In genomic region chr4:62531250-62531649, GRCh38 we compare ENCODE assay signal across 18 cellular contexts.
DNase-seq lines count a peak whose midpoint lies in the region; ATAC-seq and TF ChIP-seq lines count a peak whose summit lies in the region.
"Had no signal": no experiment of that assay in that cellular context is flagged by ENCODE, and none has a peak within 500 bp of the region (broad histone marks: within the 10 kb centered on the region; RNA-seq: fewer than 3 reads in every experiment).

No MANE protein-coding gene starts in this region.

- no peaks in the 10 kb centered on the region for H3K27me3 ChIP-seq in GM23338 (ENCODE audit: insufficient read depth)
- no peaks in the 10 kb centered on the region for H3K27me3 ChIP-seq in mesendoderm (ENCODE audit: insufficient read depth, low read length, poor library complexity)
- H3K27me3 ChIP-seq: BLaER1 treated with 17β-estradiol and CSF1 and Interleukin-3, amounts not matched to agents 10 nM and 100 nM had no signal

- POLR2A ChIA-PET in WTC11 (lab: Charles Lee), result no interaction called here

- no peaks in the 10 kb centered on the region for H3F3A ChIP-seq in GM23338 (replicated peaks; ENCODE audit: low read depth)

- H3K27ac ChIP-seq in GM23338 (ENCODE audit: low read depth), result no peak overlapping the region
- H3K27ac ChIP-seq in mesendoderm (ENCODE audit: low read depth, low read length), result peak overlapping the region; percentile 36
- H3K27ac ChIP-seq: BLaER1 treated with 17β-estradiol and CSF1 and Interleukin-3, amounts not matched to agents 10 nM and 100 nM had no signal

- H3K27ac Mint-ChIP-seq in GM23338 (no peak overlapping the region), WTC11 (0 out of 2 replicates have a peak overlapping the region, but pooled peaks have one; percentile 54)
- H3K27ac Mint-ChIP-seq: IgD-negative memory B cell had no signal

- H3K4ac ChIP-seq in mesendoderm (ENCODE audit: low read depth, low read length), result no peak overlapping the region

- no peak overlapping the region for H3K23ac ChIP-seq in mesendoderm (ENCODE audit: low read length)

- no peak overlapping the region for H3K4me3 Mint-ChIP-seq in GM23338
- no peak overlapping the region for H3K4me3 Mint-ChIP-seq in WTC11
- H3K4me3 Mint-ChIP-seq: CD4-positive, CD25-positive, alpha-beta regulatory T cell; IgD-negative memory B cell had no signal

- H4K8ac ChIP-seq in mesendoderm (ENCODE audit: low read depth, low read length), result no peak overlapping the region

- H4K5ac ChIP-seq in mesendoderm (ENCODE audit: low read length), result no peak overlapping the region

- H2BK15ac ChIP-seq in mesendoderm (replicated peaks; ENCODE audit: low read depth), result no peak overlapping the region

- ATAC-seq in GM23338, result peak; percentile 85
- peak; percentile 90 for ATAC-seq in WTC11
- ATAC-seq: HCT116 had no signal

- TF ChIP-seq CTCF in GM23338 (conservative IDR thresholded peaks at IDR 0.05; ENCODE audit: low read depth in 2 of 2), result no peak
- TF ChIP-seq CTCF in WTC11 (IDR thresholded peaks at IDR 0.05), result no peak

- no peaks in the 10 kb centered on the region for H4K20me1 ChIP-seq in GM23338 (replicated peaks; ENCODE audit: insufficient read depth)
- H4K20me1 ChIP-seq: BLaER1 treated with 17β-estradiol and CSF1 and Interleukin-3, amounts not matched to agents 10 nM and 100 nM had no signal

- DNase-seq in GM23338 (ENCODE audit: low spot score), result peak; percentile 45
- DNase-seq in WTC11 (ENCODE audit: low spot score), result peak; percentile 11
- DNase-seq in iPS DF 19.7 (ENCODE audit: low read depth, low spot score), result peak; percentile 9
- peak; percentile 53 for DNase-seq in mesendoderm
- no peak for DNase-seq in pons (ENCODE audit: low spot score)
- no peak for DNase-seq in effector CD4-positive, alpha-beta T cell
- no peak for DNase-seq in T-helper 9 cell
- DNase-seq in activated CD4-positive, CD25-positive, alpha-beta regulatory T cell (lab: John Stamatoyannopoulos, UW), result no peak
- DNase-seq: ACHN; Calu3; CD4-positive, CD25-positive, alpha-beta regulatory T cell; DMS153; DMS79 treated with DMSO at 0.1 percent for 48 hours; EL; GDM1 had no signal

- peak overlapping the region; percentile 71 for H2BK5ac ChIP-seq in mesendoderm (ENCODE audit: low read length)

- H3K79me2 ChIP-seq in GM23338 (replicated peaks; ENCODE audit: insufficient read depth) (no peaks in the 10 kb centered on the region), mesendoderm (ENCODE audit: control insufficient read depth, insufficient read depth, low read length) (no peaks in the 10 kb centered on the region)

- H2BK120ac ChIP-seq in mesendoderm (ENCODE audit: low read depth, low read length), result no peak overlapping the region

- CTCF ChIA-PET in WTC11 (lab: Charles Lee), result interaction anchor here (0.6 kb wide), 1 partner anchor 134 kb away, joined by 3 read pairs; no protein-coding TSS in a partner anchor

- H3K79me1 ChIP-seq in mesendoderm (ENCODE audit: low read length), result no peaks in the 10 kb centered on the region

- no peak overlapping the region for H3K9ac ChIP-seq in mesendoderm (ENCODE audit: low read length)
- H3K9ac ChIP-seq: BLaER1 treated with 17β-estradiol and CSF1 and Interleukin-3, amounts not matched to agents 10 nM and 100 nM had no signal

- peaks cover 12% of the 10 kb centered on the region for H3K9me2 ChIP-seq in GM23338 (ENCODE audit: insufficient read depth)

- H3K9me3 Mint-ChIP-seq in GM23338 (peaks cover 3% of the 10 kb centered on the region; the same call in 1 of the 3 replicates), WTC11 (peaks cover 21% of the 10 kb centered on the region)

- peak overlapping the region; percentile 71 for H3K56ac ChIP-seq in mesendoderm (ENCODE audit: low read length)

- H3K4me1 ChIP-seq in GM23338 (ENCODE audit: insufficient read depth), result peaks cover 17% of the 10 kb centered on the region
- peaks cover 6% of the 10 kb centered on the region for H3K4me1 ChIP-seq in mesendoderm (ENCODE audit: control insufficient read depth, low read depth, low read length)

- H3K4me3 ChIP-seq in GM23338 (no peak overlapping the region), mesendoderm (ENCODE audit: low read length) (no peak overlapping the region)
- H3K4me3 ChIP-seq: BLaER1 treated with 17β-estradiol and CSF1 and Interleukin-3, amounts not matched to agents 10 nM and 100 nM had no signal

- peaks cover 22% of the 10 kb centered on the region for H3K4me1 Mint-ChIP-seq in GM23338
- H3K4me1 Mint-ChIP-seq in WTC11, result peaks cover 31% of the 10 kb centered on the region
- H3K4me1 Mint-ChIP-seq: CD4-positive, CD25-positive, alpha-beta regulatory T cell had no signal

- H3K4me2 ChIP-seq in GM23338 (no peak overlapping the region), mesendoderm (ENCODE audit: low read length) (no peak overlapping the region)
- H3K4me2 ChIP-seq: BLaER1 treated with 17β-estradiol and CSF1 and Interleukin-3, amounts not matched to agents 10 nM and 100 nM had no signal

- H2AFZ ChIP-seq in GM23338, result no peak overlapping the region

- peaks cover 6% of the 10 kb centered on the region; the same call in 1 of the 3 replicates for H3K36me3 Mint-ChIP-seq in GM23338 (ENCODE audit: low read depth)
- H3K36me3 Mint-ChIP-seq in WTC11, result 0 out of 2 replicates have a peak, but pooled peaks cover 4% of the 10 kb centered on the region
- H3K36me3 Mint-ChIP-seq: CD4-positive, CD25-positive, alpha-beta regulatory T cell; IgD-negative memory B cell had no signal

- no peaks in the 10 kb centered on the region for H3K27me3 Mint-ChIP-seq in GM23338 (ENCODE audit: insufficient read depth, low read depth, poor library complexity)
- no peaks in the 10 kb centered on the region for H3K27me3 Mint-ChIP-seq in WTC11 (ENCODE audit: low read depth)
- H3K27me3 Mint-ChIP-seq: CD4-positive, CD25-positive, alpha-beta regulatory T cell; IgD-negative memory B cell had no signal

- H3K36me3 ChIP-seq in GM23338 (ENCODE audit: insufficient read depth) (no peaks in the 10 kb centered on the region), mesendoderm (ENCODE audit: control insufficient read depth, insufficient read depth, low read length) (no peaks in the 10 kb centered on the region)
- H3K36me3 ChIP-seq: BLaER1 treated with 17β-estradiol and CSF1 and Interleukin-3, amounts not matched to agents 10 nM and 100 nM had no signal

- no CpG with 5 or more reads among the region's 1 CpG for WGBS in mesendoderm (ENCODE audit: extremely low coverage, insufficient coverage, low lambda C conversion rate)

- H3K18ac ChIP-seq in mesendoderm (ENCODE audit: low read length), result no peak overlapping the region

- no peak overlapping the region for H2AK5ac ChIP-seq in mesendoderm (ENCODE audit: low read length)

TF ChIP-seq in GM23338, 12 proteins besides CTCF, POLR2A, EP300 and RAD21 (continues in another document):
- TF ChIP-seq, protein P1, sequence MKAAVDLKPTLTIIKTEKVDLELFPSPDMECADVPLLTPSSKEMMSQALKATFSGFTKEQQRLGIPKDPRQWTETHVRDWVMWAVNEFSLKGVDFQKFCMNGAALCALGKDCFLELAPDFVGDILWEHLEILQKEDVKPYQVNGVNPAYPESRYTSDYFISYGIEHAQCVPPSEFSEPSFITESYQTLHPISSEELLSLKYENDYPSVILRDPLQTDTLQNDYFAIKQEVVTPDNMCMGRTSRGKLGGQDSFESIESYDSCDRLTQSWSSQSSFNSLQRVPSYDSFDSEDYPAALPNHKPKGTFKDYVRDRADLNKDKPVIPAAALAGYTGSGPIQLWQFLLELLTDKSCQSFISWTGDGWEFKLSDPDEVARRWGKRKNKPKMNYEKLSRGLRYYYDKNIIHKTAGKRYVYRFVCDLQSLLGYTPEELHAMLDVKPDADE (IDR thresholded peaks at IDR 0.05), result no peak

TF ChIP-seq in WTC11, 78 proteins besides CTCF, POLR2A, EP300 and RAD21 (continues in another document):
- TF ChIP-seq CREB1 (CRISPR knock-in tag; IDR thresholded peaks at IDR 0.05) (no peak), ZBTB21 (CRISPR knock-in tag; IDR thresholded peaks at IDR 0.05; ENCODE audit: borderline replicate concordance) (no peak), ZNF416 (CRISPR knock-in tag; IDR thresholded peaks at IDR 0.05) (no peak)
- TF ChIP-seq, protein P2, sequence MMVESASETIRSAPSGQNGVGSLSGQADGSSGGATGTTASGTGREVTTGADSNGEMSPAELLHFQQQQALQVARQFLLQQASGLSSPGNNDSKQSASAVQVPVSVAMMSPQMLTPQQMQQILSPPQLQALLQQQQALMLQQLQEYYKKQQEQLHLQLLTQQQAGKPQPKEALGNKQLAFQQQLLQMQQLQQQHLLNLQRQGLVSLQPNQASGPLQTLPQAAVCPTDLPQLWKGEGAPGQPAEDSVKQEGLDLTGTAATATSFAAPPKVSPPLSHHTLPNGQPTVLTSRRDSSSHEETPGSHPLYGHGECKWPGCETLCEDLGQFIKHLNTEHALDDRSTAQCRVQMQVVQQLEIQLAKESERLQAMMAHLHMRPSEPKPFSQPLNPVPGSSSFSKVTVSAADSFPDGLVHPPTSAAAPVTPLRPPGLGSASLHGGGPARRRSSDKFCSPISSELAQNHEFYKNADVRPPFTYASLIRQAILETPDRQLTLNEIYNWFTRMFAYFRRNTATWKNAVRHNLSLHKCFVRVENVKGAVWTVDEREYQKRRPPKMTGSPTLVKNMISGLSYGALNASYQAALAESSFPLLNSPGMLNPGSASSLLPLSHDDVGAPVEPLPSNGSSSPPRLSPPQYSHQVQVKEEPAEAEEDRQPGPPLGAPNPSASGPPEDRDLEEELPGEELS (CRISPR knock-in tag; IDR thresholded peaks at IDR 0.05), result no peak

Comparison
In these comparisons a context has a peak if more than half of its experiments do, and no peak if none do; other contexts are left out.
1. DNase-seq: peak in GM23338 (single experiment), WTC11 (single experiment), iPS DF 19.7 (single experiment) and mesendoderm (single experiment); none in pons (single experiment), effector CD4-positive, alpha-beta T cell (single experiment), T-helper 9 cell (single experiment) and activated CD4-positive, CD25-positive, alpha-beta regulatory T cell (0 of 4).